ENCODE assay signal across 29 cellular contexts in genomic region chr5:9776525-9776924, GRCh38.
DNase-seq lines count a peak whose midpoint lies in the region; ATAC-seq and TF ChIP-seq lines count a peak whose summit lies in the region.
"Had no signal": no experiment of that assay in that cellular context is flagged by ENCODE, and none has a peak within 500 bp of the region (broad histone marks: within the 10 kb centered on the region; RNA-seq: fewer than 3 reads in every experiment).

No MANE protein-coding gene starts in this region.

- H4K8ac ChIP-seq in IMR-90 (ENCODE audit: low read depth in 2 of 2, low read length in 2 of 2), result peak overlapping the region; percentile 95 to 97; a peak in 2 of 4 replicates

- TF ChIP-seq CTCF in AG09309 (IDR thresholded peaks at IDR 0.05; ENCODE audit: control insufficient read depth, insufficient read depth, low read depth, low read length, missing control alignments) (no peak), IMR-90 (conservative IDR thresholded peaks at IDR 0.05; ENCODE audit: low read depth, low read length) (no peak)

- no peak overlapping the region for H3K9ac ChIP-seq in IMR-90 (ENCODE audit: low read depth, low read length)

- peak overlapping the region; percentile 48 for H3K23ac ChIP-seq in IMR-90 (ENCODE audit: low read depth, low read length)

- CTCF ChIA-PET in IMR-90 (lab: Yijun Ruan, JAX), result no interaction called here

- no peak overlapping the region for H3K27ac ChIP-seq in IMR-90 (ENCODE audit: insufficient read depth, low read length)
- H3K27ac ChIP-seq: A549, breast epithelium, HL-60, neutrophil, thyroid gland, uterus had no signal

- peak overlapping the region; percentile 98 for H2BK120ac ChIP-seq in IMR-90 (ENCODE audit: low read depth, low read length)

- H3K9me3 ChIP-seq in IMR-90 (ENCODE audit: control insufficient read depth, insufficient read depth, low read length), result no peaks in the 10 kb centered on the region
- H3K9me3 ChIP-seq: A549, BE2C, neutrophil, thyroid gland, uterus had no signal

- no peaks in the 10 kb centered on the region for H3K27me3 ChIP-seq in IMR-90 (ENCODE audit: control insufficient read depth, insufficient read depth, low read length)
- H3K27me3 ChIP-seq: BE2C, breast epithelium, neutrophil, thyroid gland, uterus had no signal

- no peaks in the 10 kb centered on the region for H3K79me1 ChIP-seq in IMR-90 (ENCODE audit: low read depth in 1 of 2, low read length in 2 of 2)

- dilution Hi-C loops in IMR-90 (cut with HindIII; ENCODE audit: low sequenced_read_pairs, unreplicated experiment), result no loop called here

- H3K18ac ChIP-seq in IMR-90 (ENCODE audit: low read depth, low read length), result peak overlapping the region; percentile 24; the same call in 1 of the 2 replicates

- H4K5ac ChIP-seq in IMR-90 (ENCODE audit: low read depth, low read length), result peak overlapping the region; percentile 4; the same call in 1 of the 2 replicates

- H2AK9ac ChIP-seq in IMR-90 (replicated peaks; ENCODE audit: low read depth, low read length, poor library complexity), result peak overlapping the region; percentile 60

- H3K4ac ChIP-seq in IMR-90 (ENCODE audit: low read depth, low read length), result peak overlapping the region; percentile 92; the same call in 1 of the 2 replicates

- H3K4me3 ChIP-seq in AG09309 (ENCODE audit: control insufficient read depth, low read depth, low read length) (no peak overlapping the region), IMR-90 (ENCODE audit: insufficient read depth, low read depth, low read length) (no peak overlapping the region)
- H3K4me3 ChIP-seq: A549, breast epithelium, GM12878, thyroid gland, uterus had no signal

- DNase-seq in AG09309 (ENCODE audit: low read depth) (peak; percentile 69), IMR-90 (peak; percentile 91), astrocyte of the hippocampus (ENCODE audit: low read depth, low spot score) (peak; percentile 10), iris pigment epithelial cell (ENCODE audit: low read depth) (peak; percentile 28), T-helper 9 cell (no peak), retina (no peak), kidney glomerular epithelial cell (lab: John Stamatoyannopoulos, UW) (no peak)
- DNase-seq: activated B cell treated with CpG ODN at 0.5 μM for 24 hours; activated CD4-positive, alpha-beta T cell treated with anti-CD3 and anti-CD28 coated beads, Interleukin-2, amount 50 U/mL, for 1 hour; activated naive CD4-positive, alpha-beta T cell treated with Interleukin-2 at 50 U/mL for 16 hours; activated T-cell treated with anti-CD3 and anti-CD28 coated beads, Interleukin-2, amount 50 U/mL, for 48 hours; BE2C; CD8-positive, alpha-beta T cell; left ventricle myocardium superior; NCI-H1436 treated with DMSO at 0.1 percent for 48 hours; NCI-H446; NCI-H748 treated with DMSO at 0.1 percent for 48 hours; RPMI8226; stimulated activated CD4-positive, alpha-beta T cell treated with anti-CD3 and anti-CD28 coated beads, Interleukin-12 subunit alpha, Interleukin-12 subunit beta, amount 100 ng/mL, for 4 hours; stimulated activated CD4-positive, alpha-beta T cell treated with anti-CD3 and anti-CD28 coated beads, Interleukin-4, amount 100 ng/mL, for 1 hour; thyroid gland; uterus had no signal

- POLR2A ChIA-PET in IMR-90 (lab: Charles Lee; ENCODE audit: unreplicated experiment), result no interaction called here

- H3K14ac ChIP-seq in IMR-90 (replicated peaks; ENCODE audit: low read depth, low read length), result peak overlapping the region; percentile 54

- peak overlapping the region; percentile 84 for H2BK5ac ChIP-seq in IMR-90 (ENCODE audit: low read depth, low read length, poor library complexity, severe bottlenecking)

- no peaks in the 10 kb centered on the region for H4K20me1 ChIP-seq in IMR-90 (ENCODE audit: insufficient read depth, low read length)

- ATAC-seq in IMR-90 (ENCODE audit: low read depth), result no peak
- ATAC-seq in HG02798 (IDR thresholded peaks at IDR 0.05; ENCODE audit: poor library complexity, unreplicated experiment), result no peak
- ATAC-seq: A549; CD8-positive, alpha-beta T cell; GM12878; left ventricle myocardium superior; sciatic nerve had no signal

- in situ Hi-C loops in IMR-90 (cut with MboI; ENCODE audit: low sequenced_read_pairs), result loop anchor here (10.0 kb wide), 2 partner anchors 248 to 458 kb away; no protein-coding TSS in a partner anchor

- WGBS in IMR-90 (ENCODE audit: extremely low coverage in 2 of 2, insufficient read length in 1 of 2), 2 experiments, result 20% methylated on average over 1 of the region's 3 CpGs; no CpG with 5 or more reads in 1 of the 2 experiments

- peak overlapping the region; percentile 96; the same call in 1 of the 2 replicates for H4K91ac ChIP-seq in IMR-90 (ENCODE audit: insufficient read depth, low read depth, low read length)

- BruUV-seq in IMR-90 (replicated peaks; lab: Mats Ljungman, UMichigan), result no TSS peak

- TF ChIP-seq POLR2A in IMR-90 (IDR thresholded peaks at IDR 0.05; ENCODE audit: low read depth, low read length), result no peak

- H3K36me3 ChIP-seq in IMR-90 (ENCODE audit: control insufficient read depth, insufficient read depth, low read length), result no peaks in the 10 kb centered on the region
- H3K36me3 ChIP-seq: BE2C, breast epithelium, neutrophil, thyroid gland, uterus had no signal

- peak overlapping the region; percentile 95; the same call in 1 of the 2 replicates for H2AK5ac ChIP-seq in IMR-90 (ENCODE audit: low read depth, low read length)

- H2BK15ac ChIP-seq in IMR-90 (ENCODE audit: low read depth, low read length), result peak overlapping the region; percentile 33; the same call in 1 of the 3 replicates

- H3K4me1 ChIP-seq in IMR-90 (ENCODE audit: control insufficient read depth, insufficient read depth, low read length), result peaks cover 13% of the 10 kb centered on the region
- H3K4me1 ChIP-seq: A549, BE2C, breast epithelium, uterus had no signal

- intact Hi-C loops in IMR-90 (cut with micrococcal nuclease), result no loop called here

- no peak overlapping the region for H3K56ac ChIP-seq in IMR-90 (ENCODE audit: extremely low read depth, insufficient read depth, low read length)

- H2BK20ac ChIP-seq in IMR-90 (ENCODE audit: low read depth, low read length), result peak overlapping the region; percentile 96

- peaks cover 19% of the 10 kb centered on the region for H3K9me1 ChIP-seq in IMR-90 (ENCODE audit: insufficient read depth, low read length)

- peak; percentile 10; the same call in 1 of the 2 replicates for TF ChIP-seq RAD21 in IMR-90 (IDR thresholded peaks at IDR 0.05; ENCODE audit: low read length)

- peak overlapping the region; percentile 69 for H2AFZ ChIP-seq in IMR-90 (replicated peaks; ENCODE audit: low read length, poor library complexity)

- H3K4me2 ChIP-seq in IMR-90 (ENCODE audit: low read depth, low read length), result no peak overlapping the region
- H3K4me2 ChIP-seq: A549 had no signal

TF ChIP-seq in IMR-90, 13 proteins besides CTCF, POLR2A, EP300 and RAD21:
- no peak for TF ChIP-seq RFX5 (IDR thresholded peaks at IDR 0.05; ENCODE audit: low read depth, low read length)
- no peak for TF ChIP-seq MAFK (IDR thresholded peaks at IDR 0.05; ENCODE audit: low read depth, low read length)
- no peak for TF ChIP-seq MAZ (IDR thresholded peaks at IDR 0.05; ENCODE audit: borderline replicate concordance, low read depth, low read length)
- no peak for TF ChIP-seq SMC3 (IDR thresholded peaks at IDR 0.05; ENCODE audit: low read depth, low read length)
- no peak for TF ChIP-seq NFE2L2 (IDR thresholded peaks at IDR 0.05; ENCODE audit: low read depth, low read length)
- no peak for TF ChIP-seq BHLHE40 (IDR thresholded peaks at IDR 0.05; ENCODE audit: low read depth, low read length)
- TF ChIP-seq MXI1 (IDR thresholded peaks at IDR 0.05; ENCODE audit: borderline replicate concordance, low read depth, low read length), result no peak
- TF ChIP-seq, protein P1, sequence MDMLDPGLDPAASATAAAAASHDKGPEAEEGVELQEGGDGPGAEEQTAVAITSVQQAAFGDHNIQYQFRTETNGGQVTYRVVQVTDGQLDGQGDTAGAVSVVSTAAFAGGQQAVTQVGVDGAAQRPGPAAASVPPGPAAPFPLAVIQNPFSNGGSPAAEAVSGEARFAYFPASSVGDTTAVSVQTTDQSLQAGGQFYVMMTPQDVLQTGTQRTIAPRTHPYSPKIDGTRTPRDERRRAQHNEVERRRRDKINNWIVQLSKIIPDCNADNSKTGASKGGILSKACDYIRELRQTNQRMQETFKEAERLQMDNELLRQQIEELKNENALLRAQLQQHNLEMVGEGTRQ (IDR thresholded peaks at IDR 0.05; ENCODE audit: low read depth, low read length), result no peak
- no peak for TF ChIP-seq RCOR1 (IDR thresholded peaks at IDR 0.05; ENCODE audit: insufficient replicate concordance, low read length)
- peak; percentile 29; the same call in 1 of the 2 replicates for TF ChIP-seq FOS (IDR thresholded peaks at IDR 0.05; ENCODE audit: low read depth, low read length)
- TF ChIP-seq, protein P2, sequence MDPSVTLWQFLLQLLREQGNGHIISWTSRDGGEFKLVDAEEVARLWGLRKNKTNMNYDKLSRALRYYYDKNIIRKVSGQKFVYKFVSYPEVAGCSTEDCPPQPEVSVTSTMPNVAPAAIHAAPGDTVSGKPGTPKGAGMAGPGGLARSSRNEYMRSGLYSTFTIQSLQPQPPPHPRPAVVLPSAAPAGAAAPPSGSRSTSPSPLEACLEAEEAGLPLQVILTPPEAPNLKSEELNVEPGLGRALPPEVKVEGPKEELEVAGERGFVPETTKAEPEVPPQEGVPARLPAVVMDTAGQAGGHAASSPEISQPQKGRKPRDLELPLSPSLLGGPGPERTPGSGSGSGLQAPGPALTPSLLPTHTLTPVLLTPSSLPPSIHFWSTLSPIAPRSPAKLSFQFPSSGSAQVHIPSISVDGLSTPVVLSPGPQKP (IDR thresholded peaks at IDR 0.05; ENCODE audit: borderline replicate concordance, low read depth, low read length), result no peak
- TF ChIP-seq CHD1 (IDR thresholded peaks at IDR 0.05; ENCODE audit: low read depth, low read length), result no peak
- peak; percentile 59; the same call in 1 of the 2 replicates for TF ChIP-seq CEBPB (IDR thresholded peaks at IDR 0.05; ENCODE audit: low read depth, low read length)

Comparison
In these comparisons a context has a peak if more than half of its experiments do, and no peak if none do; other contexts are left out.
1. DNase-seq: peak in AG09309 (single experiment), IMR-90 (single experiment), astrocyte of the hippocampus (single experiment) and iris pigment epithelial cell (single experiment); none in T-helper 9 cell (single experiment), retina (single experiment) and kidney glomerular epithelial cell (single experiment).